8 cellular contexts compared by ENCODE assay signal in the genomic region with DNA sequence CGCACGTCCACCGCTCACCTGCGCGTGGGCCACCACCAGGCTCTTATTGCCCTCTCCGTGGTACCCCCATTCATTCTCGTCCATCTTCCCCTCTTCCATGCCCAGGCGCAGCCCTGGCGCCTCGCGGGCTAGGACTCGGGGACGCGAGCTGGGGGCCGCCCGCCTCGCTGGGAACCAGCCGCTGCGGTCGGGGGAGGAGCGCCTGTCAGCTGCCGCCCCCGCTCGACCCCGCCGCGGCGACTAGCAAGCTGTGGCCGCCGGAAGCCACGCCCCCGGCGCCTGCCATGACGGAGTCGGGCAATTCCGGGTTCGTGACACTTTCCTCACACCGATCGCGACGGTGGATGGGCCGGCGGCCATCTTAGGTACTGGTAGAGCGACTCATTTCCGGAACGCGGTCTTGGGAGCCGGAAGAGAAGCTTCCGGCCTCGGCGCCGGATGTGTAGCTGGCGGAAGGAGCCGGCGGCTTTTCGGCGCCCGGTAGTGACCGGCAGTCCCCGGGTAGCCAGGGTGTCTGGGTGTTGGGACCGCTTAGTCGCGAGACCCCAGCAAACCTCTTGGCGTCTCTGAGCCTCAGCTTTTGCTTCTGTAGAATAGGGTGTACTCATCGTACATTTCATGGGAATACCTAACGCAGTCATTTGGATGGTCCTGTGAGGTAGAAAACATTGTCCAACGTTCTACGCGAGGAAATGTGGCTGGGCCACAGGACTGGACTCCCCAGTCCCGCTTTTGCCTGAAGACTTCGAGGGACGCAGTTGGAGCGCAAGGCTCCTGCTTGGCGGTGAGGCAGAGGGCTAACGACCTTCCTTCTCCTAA. TPM values are rescaled to one million over a fixed set of nuclear protein-coding genes. Genes with fewer than 3 reads are reported as not detected.
DNase-seq lines count a peak whose midpoint lies in the region; ATAC-seq and TF ChIP-seq lines count a peak whose summit lies in the region.

A gene with protein sequence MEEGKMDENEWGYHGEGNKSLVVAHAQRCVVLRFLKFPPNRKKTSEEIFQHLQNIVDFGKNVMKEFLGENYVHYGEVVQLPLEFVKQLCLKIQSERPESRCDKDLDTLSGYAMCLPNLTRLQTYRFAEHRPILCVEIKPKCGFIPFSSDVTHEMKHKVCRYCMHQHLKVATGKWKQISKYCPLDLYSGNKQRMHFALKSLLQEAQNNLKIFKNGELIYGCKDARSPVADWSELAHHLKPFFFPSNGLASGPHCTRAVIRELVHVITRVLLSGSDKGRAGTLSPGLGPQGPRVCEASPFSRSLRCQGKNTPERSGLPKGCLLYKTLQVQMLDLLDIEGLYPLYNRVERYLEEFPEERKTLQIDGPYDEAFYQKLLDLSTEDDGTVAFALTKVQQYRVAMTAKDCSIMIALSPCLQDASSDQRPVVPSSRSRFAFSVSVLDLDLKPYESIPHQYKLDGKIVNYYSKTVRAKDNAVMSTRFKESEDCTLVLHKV (minus strand): TSS at position 242 of the 819 bp plus-strand sequence. CDS start 143 bp downstream, at position 99.

- peak within 1 kb of the TSS; percentile 93 for H3K27ac Mint-ChIP-seq in activated naive CD8-positive, alpha-beta T cell

- peak within 1 kb of the TSS; percentile 95 for H3K4me3 Mint-ChIP-seq in activated naive CD8-positive, alpha-beta T cell

- peaks cover 32% of the 10 kb centered on the region for H3K4me1 Mint-ChIP-seq in activated naive CD8-positive, alpha-beta T cell (ENCODE audit: low read depth)

- ATAC-seq in HG02642 (IDR thresholded peaks at IDR 0.05; ENCODE audit: poor library complexity, unreplicated experiment) = peak; percentile 90

- no peaks in the 10 kb centered on the region for H3K27me3 Mint-ChIP-seq in activated naive CD8-positive, alpha-beta T cell

- peak within 1 kb of the TSS; percentile 81 for H3K27ac ChIP-seq in temporal lobe (ENCODE audit: low read depth, low read length)

- no peaks in the 10 kb centered on the region for H3K9me3 Mint-ChIP-seq in activated naive CD8-positive, alpha-beta T cell (ENCODE audit: low read depth)

- no peaks in the 10 kb centered on the region for H3K36me3 Mint-ChIP-seq in activated naive CD8-positive, alpha-beta T cell

- DNase-seq in NCI-H1105 (lab: John Stamatoyannopoulos, UW) = peak; percentile 98
- peak; percentile 67 for DNase-seq in SKM-1 (lab: John Stamatoyannopoulos, UW; ENCODE audit: unreplicated experiment)
- peak; percentile 91 for DNase-seq in glomerular endothelial cell (ENCODE audit: extremely low read depth, low read depth, low spot score)
- peak; percentile 96 for DNase-seq in occipital lobe (lab: John Stamatoyannopoulos, UW)

- peak; percentile 90 for TF ChIP-seq POLR2A in GM10847 (IDR thresholded peaks at IDR 0.05; ENCODE audit: extremely low read depth, insufficient read length)

RNA-seq across cellular contexts. Expression of the gene that starts here (rescaled TPM):
- 15.4 and 18.0 TPM in 2 replicates for total RNA-seq in glomerular endothelial cell
- total RNA-seq in occipital lobe = 16.1 TPM
- total RNA-seq in temporal lobe = 9.3 TPM

Comparison
In these comparisons a context has a peak if more than half of its experiments do, and no peak if none do; other contexts are left out.
1. Peak in every context shown above with its lines: DNase-seq, ATAC-seq and H3K27ac ChIP-seq.